Comparison of ENCODE assay signal across 22 cellular contexts in the genomic region with DNA sequence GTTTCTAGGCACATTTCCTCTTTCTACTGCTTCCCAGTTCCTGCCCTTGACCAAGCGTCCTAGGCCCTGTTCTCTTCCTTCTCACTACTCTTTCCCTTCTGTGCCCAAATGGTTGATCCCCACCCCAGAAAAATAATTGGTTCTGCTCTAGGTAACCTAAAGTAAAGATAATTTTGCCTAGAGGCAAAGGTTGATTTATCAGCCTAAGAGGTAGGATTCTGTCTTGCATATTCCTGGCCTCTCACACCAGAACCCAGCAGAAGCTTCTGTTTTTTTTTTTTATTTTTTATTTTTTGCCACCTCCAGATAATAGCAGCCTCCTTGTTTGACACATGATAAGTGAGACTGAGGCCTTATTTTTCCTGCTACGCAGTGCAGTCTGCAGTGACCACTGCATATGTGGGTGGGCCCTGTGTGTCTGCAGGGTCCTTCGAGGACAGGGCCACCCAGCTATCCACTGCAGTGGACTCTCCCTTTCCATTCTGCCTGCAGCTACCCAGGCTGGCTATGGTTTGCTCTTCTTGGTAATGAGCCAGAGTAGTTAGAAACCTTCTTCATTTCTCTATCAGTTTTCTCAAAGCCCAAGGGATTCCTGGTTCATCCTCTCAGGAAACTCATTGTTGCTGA. TPM values are rescaled to one million over a fixed set of nuclear protein-coding genes. Genes with fewer than 3 reads are reported as not detected.
A peak's percentile ranks its signal among the peaks of the same experiment; 100 is the strongest.
DNase-seq lines count a peak whose midpoint lies in the region; ATAC-seq and TF ChIP-seq lines count a peak whose summit lies in the region.
"Had no signal": no experiment of that assay in that cellular context is flagged by ENCODE, and none has a peak within 500 bp of the region (broad histone marks: within the 10 kb centered on the region; RNA-seq: fewer than 3 reads in every experiment).

No MANE protein-coding gene starts in this region.

- ATAC-seq in GM23338, result no peak
- ATAC-seq in WTC11, result no peak
- ATAC-seq in right lobe of liver, result peak in 2 of 4 donors; percentile 2 to 7
- ATAC-seq in HG03460 (IDR thresholded peaks at IDR 0.05; ENCODE audit: unreplicated experiment), result no peak
- ATAC-seq in HG03520 (IDR thresholded peaks at IDR 0.05; ENCODE audit: unreplicated experiment), result no peak
- ATAC-seq: activated CD8-positive, alpha-beta T cell treated with anti-CD3 and anti-CD28 coated beads, Interleukin-2, amount 10 ng/mL, durations not matched to agents 7 days and 5 days; T-helper 17 cell had no signal

- peaks cover 15% of the 10 kb centered on the region; the same call in 1 of the 2 replicates for H3K9me2 ChIP-seq in GM23338 (ENCODE audit: insufficient read depth)

- CTCF ChIA-PET in WTC11 (lab: Charles Lee), result interaction anchor here (0.6 to 2.7 kb wide), 11 partner anchors 26 to 136 kb away, joined by 3 to 21 read pairs (median 6); a partner anchor contains a TSS

- no peaks in the 10 kb centered on the region for H3K36me3 ChIP-seq in BLaER1
- H3K36me3 ChIP-seq in GM23338 (ENCODE audit: insufficient read depth), result no peaks in the 10 kb centered on the region
- H3K36me3 ChIP-seq in right lobe of liver, result peaks cover 0 to 17% (median 0%) of the 10 kb centered on the region in 4 donors
- H3K36me3 ChIP-seq: breast epithelium, esophagus squamous epithelium, pancreas, WERI-Rb-1 had no signal

- no peak for TF ChIP-seq POLR2A in right lobe of liver (IDR thresholded peaks at IDR 0.05)

- H2AFZ ChIP-seq in GM23338, result no peak overlapping the region

- peak overlapping the region; percentile 91 for H3K27ac Mint-ChIP-seq in GM23338
- peak overlapping the region; percentile 98 for H3K27ac Mint-ChIP-seq in WTC11
- H3K27ac Mint-ChIP-seq: activated CD8-positive, alpha-beta T cell treated with anti-CD3 and anti-CD28 coated beads, Interleukin-2, amount 10 ng/mL, durations not matched to agents 7 days and 5 days; activated naive CD8-positive, alpha-beta T cell treated with anti-CD3 and anti-CD28 coated beads, Interleukin-2, amount 10 ng/mL, durations not matched to agents 7 days and 5 days; T-helper 17 cell had no signal

- DNase-seq in GM23338 (ENCODE audit: low spot score) (no peak), WTC11 (ENCODE audit: low spot score) (no peak), right lobe of liver (no peak), AG08396 (ENCODE audit: low spot score) (no peak), NK-92 (lab: John Stamatoyannopoulos, UW; ENCODE audit: unreplicated experiment) (no peak)
- DNase-seq: activated CD8-positive, alpha-beta T cell treated with anti-CD3 and anti-CD28 coated beads, Interleukin-2, amount 10 ng/mL, durations not matched to agents 7 days and 5 days; activated naive CD8-positive, alpha-beta T cell treated with anti-CD3 and anti-CD28 coated beads, Interleukin-2, amount 10 ng/mL, durations not matched to agents 7 days and 5 days; EL; esophagus squamous epithelium; HCEC 1CT; left ventricle myocardium superior; SHP77 treated with DMSO at 0.1 percent for 48 hours; stimulated activated CD4-positive, alpha-beta T cell treated with anti-CD3 and anti-CD28 coated beads, Interleukin-2, amount 100 ng/mL, for 24 hours; T-helper 17 cell; WERI-Rb-1 had no signal

- H3K27ac ChIP-seq in BLaER1 (peak overlapping the region; percentile 56; the same call in 1 of the 2 replicates), GM23338 (ENCODE audit: low read depth) (peak overlapping the region; percentile 96), right lobe of liver (peak overlapping the region; percentile 42 to 80 (median 64))
- H3K27ac ChIP-seq: breast epithelium, WERI-Rb-1 had no signal

- H3K4me1 Mint-ChIP-seq in GM23338 (peaks cover 54% of the 10 kb centered on the region), WTC11 (peaks cover 70% of the 10 kb centered on the region)

- H3K4me2 ChIP-seq in BLaER1 (peak overlapping the region; percentile 87), GM23338 (peak overlapping the region; percentile 61)

- no peak overlapping the region; the same call in 1 of the 2 replicates for H3K9ac ChIP-seq in BLaER1

- TF ChIP-seq CTCF in GM23338 (conservative IDR thresholded peaks at IDR 0.05; ENCODE audit: low read depth in 2 of 2) (no peak), WTC11 (IDR thresholded peaks at IDR 0.05) (no peak), right lobe of liver (IDR thresholded peaks at IDR 0.05) (no peak)

- WGBS in right lobe of liver (ENCODE audit: insufficient coverage, low coverage, low lambda C conversion rate, missing lambda C conversion rate), result 26% methylated on average over 3 of the region's 3 CpGs

- no peaks in the 10 kb centered on the region for H4K20me1 ChIP-seq in BLaER1
- H4K20me1 ChIP-seq in GM23338 (replicated peaks; ENCODE audit: insufficient read depth), result no peaks in the 10 kb centered on the region

- H3K4me1 ChIP-seq in BLaER1 (peaks cover 45% of the 10 kb centered on the region), GM23338 (ENCODE audit: insufficient read depth) (peaks cover 55% of the 10 kb centered on the region), right lobe of liver (peaks cover 0 to 40% (median 11%) of the 10 kb centered on the region in 4 donors)
- H3K4me1 ChIP-seq: breast epithelium had no signal

- H3K4me3 Mint-ChIP-seq in GM23338 (peak overlapping the region; percentile 61), WTC11 (peak overlapping the region; percentile 41)
- H3K4me3 Mint-ChIP-seq: activated CD8-positive, alpha-beta T cell treated with anti-CD3 and anti-CD28 coated beads, Interleukin-2, amount 10 ng/mL, durations not matched to agents 7 days and 5 days; activated naive CD8-positive, alpha-beta T cell treated with anti-CD3 and anti-CD28 coated beads, Interleukin-2, amount 10 ng/mL, durations not matched to agents 7 days and 5 days; T-helper 17 cell had no signal

- intact Hi-C loops in right lobe of liver (cut with DNase I), result no loop called here

- H3K27me3 ChIP-seq in BLaER1 (no peaks in the 10 kb centered on the region), GM23338 (ENCODE audit: insufficient read depth) (no peaks in the 10 kb centered on the region), right lobe of liver (no peaks in the 10 kb centered on the region)
- H3K27me3 ChIP-seq: breast epithelium, pancreas had no signal

- peaks cover 14% of the 10 kb centered on the region for H3K27me3 Mint-ChIP-seq in GM23338 (ENCODE audit: insufficient read depth, low read depth, poor library complexity)
- H3K27me3 Mint-ChIP-seq in WTC11 (ENCODE audit: low read depth), result no peaks in the 10 kb centered on the region

- H3F3A ChIP-seq in GM23338 (replicated peaks; ENCODE audit: low read depth), result peaks cover 18% of the 10 kb centered on the region

- H3K9me3 Mint-ChIP-seq in GM23338, result no peaks in the 10 kb centered on the region; the same call in 2 of the 3 replicates
- H3K9me3 Mint-ChIP-seq in WTC11, result no peaks in the 10 kb centered on the region
- H3K9me3 Mint-ChIP-seq: activated naive CD8-positive, alpha-beta T cell treated with anti-CD3 and anti-CD28 coated beads, Interleukin-2, amount 10 ng/mL, durations not matched to agents 7 days and 5 days had no signal

- H3K36me3 Mint-ChIP-seq in GM23338 (ENCODE audit: low read depth) (peaks cover 30% of the 10 kb centered on the region; the same call in 2 of the 3 replicates), WTC11 (peaks cover 18% of the 10 kb centered on the region)
- H3K36me3 Mint-ChIP-seq: activated naive CD8-positive, alpha-beta T cell treated with anti-CD3 and anti-CD28 coated beads, Interleukin-2, amount 10 ng/mL, durations not matched to agents 7 days and 5 days had no signal

- H3K4me3 ChIP-seq in BLaER1, result no peak overlapping the region
- peak overlapping the region; percentile 15 for H3K4me3 ChIP-seq in GM23338
- H3K4me3 ChIP-seq in right lobe of liver, result peak overlapping the region; percentile 47 to 84 (median 75)
- H3K4me3 ChIP-seq: breast epithelium, esophagus squamous epithelium, pancreas had no signal

- 0 out of 2 replicates have a peak, but pooled peaks cover 8% of the 10 kb centered on the region for H3K79me2 ChIP-seq in GM23338 (replicated peaks; ENCODE audit: insufficient read depth)

- H3K9me3 ChIP-seq in BLaER1 (no peaks in the 10 kb centered on the region), right lobe of liver (no peaks in the 10 kb centered on the region)
- H3K9me3 ChIP-seq: breast epithelium, esophagus squamous epithelium, pancreas had no signal

- POLR2A ChIA-PET in WTC11 (lab: Charles Lee), result interaction anchor here (0.5 to 1.2 kb wide), 2 partner anchors 10 to 48 kb away, joined by 3 to 4 read pairs; no protein-coding TSS in a partner anchor

TF ChIP-seq in GM23338, 12 proteins besides CTCF, POLR2A, EP300 and RAD21:
- no peak for TF ChIP-seq NANOG (IDR thresholded peaks at IDR 0.05; ENCODE audit: borderline replicate concordance)
- no peak for TF ChIP-seq ZNF331 (CRISPR knock-in tag; IDR thresholded peaks at IDR 0.05; ENCODE audit: low read depth)
- TF ChIP-seq POLR2AphosphoS5 (IDR thresholded peaks at IDR 0.05; ENCODE audit: low read depth), result no peak
- TF ChIP-seq JUNB (IDR thresholded peaks at IDR 0.05; ENCODE audit: unreplicated experiment), result no peak
TF ChIP-seq in GM23338: peak in this region for 0.

TF ChIP-seq in WTC11, 78 proteins besides CTCF, POLR2A, EP300 and RAD21 (continues in another document):
- TF ChIP-seq ZNF263 (CRISPR knock-in tag; IDR thresholded peaks at IDR 0.05; ENCODE audit: low read depth), result no peak

RNA-seq across cellular contexts. Expression of a gene that starts 0.7 kb away (rescaled TPM):
- total RNA-seq in GM23338 (2014; rRNA removed; shearing (Covaris generic)), result 34.6 and 42.8 TPM in 2 replicates
- polyA plus RNA-seq in GM23338 (2016; fragmentation: Nextera tagmentation; extraction: Ambion mirVana), result 22.2 and 22.6 TPM in 2 replicates
- total RNA-seq in WTC11 (2021) (32.4 to 34.2 TPM (median 34.1 TPM) in 3 replicates), right lobe of liver (100 to 1,000 TPM; 167 to 322 (median 226) TPM)

RNA-seq across cellular contexts. Expression of a gene that starts 37.8 kb away (rescaled TPM):
- 3.1 and 6.5 TPM in 2 replicates for total RNA-seq in GM23338 (2014; rRNA removed; shearing (Covaris generic))
- 1.0 TPM in 2 replicates for polyA plus RNA-seq in GM23338 (2016; fragmentation: Nextera tagmentation; extraction: Ambion mirVana)
- total RNA-seq in WTC11 (2021) (1.4 to 3.0 TPM (median 1.6 TPM) in 3 replicates), right lobe of liver (not detected)
- total RNA-seq: activated CD8-positive, alpha-beta T cell treated with anti-CD3 and anti-CD28 coated beads, Interleukin-2, amount 10 ng/mL, durations not matched to agents 7 days and 5 days; activated naive CD8-positive, alpha-beta T cell treated with anti-CD3 and anti-CD28 coated beads, Interleukin-2, amount 10 ng/mL, durations not matched to agents 7 days and 5 days; breast epithelium; esophagus squamous epithelium; left ventricle myocardium superior; LHCN-M2 had no signal
- polyA plus RNA-seq: AG04450 had no signal
